1 cellular context compared by ENCODE assay signal in genomic region chr20:2340136-2340535, GRCh38.
TF ChIP-seq lines count a peak whose summit lies in the region.

No MANE protein-coding gene starts in this region.

TF ChIP-seq in GM23338, 12 proteins besides CTCF, POLR2A, EP300 and RAD21:
- TF ChIP-seq NANOG (IDR thresholded peaks at IDR 0.05; ENCODE audit: borderline replicate concordance) = no peak
- no peak for TF ChIP-seq EZH2 (IDR thresholded peaks at IDR 0.05; ENCODE audit: low read depth, unreplicated experiment)
- no peak for TF ChIP-seq REST (IDR thresholded peaks at IDR 0.05; ENCODE audit: unreplicated experiment)
- TF ChIP-seq STAT1 (IDR thresholded peaks at IDR 0.05; ENCODE audit: unreplicated experiment) = no peak
- no peak for TF ChIP-seq CREB1 (CRISPR knock-in tag; IDR thresholded peaks at IDR 0.05; ENCODE audit: low read depth)
- TF ChIP-seq JUNB (IDR thresholded peaks at IDR 0.05; ENCODE audit: unreplicated experiment) = no peak
- no peak for TF ChIP-seq ETS1 (IDR thresholded peaks at IDR 0.05)
- no peak for TF ChIP-seq EZH2phosphoT487 (IDR thresholded peaks at IDR 0.05; ENCODE audit: unreplicated experiment)
- no peak for TF ChIP-seq POLR2AphosphoS5 (IDR thresholded peaks at IDR 0.05; ENCODE audit: low read depth)
- TF ChIP-seq ZNF462 (CRISPR knock-in tag; IDR thresholded peaks at IDR 0.05) = no peak
- TF ChIP-seq ZNF114 (CRISPR knock-in tag; IDR thresholded peaks at IDR 0.05) = no peak
- TF ChIP-seq ZNF331 (CRISPR knock-in tag; IDR thresholded peaks at IDR 0.05; ENCODE audit: low read depth) = no peak
